In genomic region chr10:72331575-72332422, GRCh38 we compare ENCODE assay signal across 8 cellular contexts. TPM values are rescaled to one million over a fixed set of nuclear protein-coding genes. Genes with fewer than 3 reads are reported as not detected.
A peak's percentile ranks its signal among the peaks of the same experiment; 100 is the strongest.
DNase-seq lines count a peak whose midpoint lies in the region; ATAC-seq, FAIRE-seq and TF ChIP-seq lines count a peak whose summit lies in the region.

No MANE protein-coding gene starts in this region.

- H3K4me1 ChIP-seq in lower lobe of right lung = peaks cover 98% of the 10 kb centered on the region

- H3K9me3 ChIP-seq in lower lobe of right lung = no peaks in the 10 kb centered on the region

- DNase-seq in GM12891 (ENCODE audit: insufficient read length, low spot score) = no peak
- peak; percentile 90 for DNase-seq in NCI-H510A treated with DMSO at 0.1 percent for 48 hours (lab: John Stamatoyannopoulos, UW)
- peak; percentile 91 to 93 for DNase-seq in activated CD4-positive, alpha-beta T cell treated with anti-CD3 and anti-CD28 coated beads, Interleukin-2, amount 50 U/mL, for 48 hours
- DNase-seq in dorsolateral prefrontal cortex = peak; percentile 74 to 95 (median 92)
- DNase-seq in lower lobe of right lung = peak; percentile 96
- DNase-seq in stimulated activated CD4-positive, alpha-beta T cell treated with anti-CD3 and anti-CD28 coated beads, TNF-alpha, amount 100 ng/mL, for 1 hour (ENCODE audit: low read depth in 3 of 3, low spot score in 1 of 3) = peak; percentile 57 to 77 (median 59)
- no peak for DNase-seq in HuH-7 (ENCODE audit: low spot score)

- TF ChIP-seq CTCF in dorsolateral prefrontal cortex (IDR thresholded peaks at IDR 0.05 in 54 of 56, conservative IDR thresholded peaks at IDR 0.05 in 2 of 56; ENCODE audit: low read depth in 1 of 56, partially characterized antibody in 56 of 56) (peak in 45 of 56 donors; percentile 15 to 67 (median 42)), lower lobe of right lung (IDR thresholded peaks at IDR 0.05) (peak; percentile 44)

- H3K4me3 ChIP-seq in dorsolateral prefrontal cortex (peak overlapping the region in 25 of 59 donors; percentile 0 to 39 (median 18)), lower lobe of right lung (peak overlapping the region; percentile 14)

- TF ChIP-seq POLR2A in GM12891 (IDR thresholded peaks at IDR 0.05; ENCODE audit: low read depth, low read length) = no peak; the same call in 1 of the 2 replicates

- ATAC-seq in HG03139 (IDR thresholded peaks at IDR 0.05; ENCODE audit: unreplicated experiment) (peak; percentile 36), lower lobe of right lung (peak; percentile 89 to 90)

- H3K36me3 ChIP-seq in lower lobe of right lung = peaks cover 28% of the 10 kb centered on the region

- intact Hi-C loops in dorsolateral prefrontal cortex (cut with DNase I) (loop anchor here (5.0 to 10.0 kb wide), 3 partner anchors 74 to 1017 kb away; partner anchors contain the start of genes CHST3 (in 1 of the 2) and SLC29A3 (in 1 of the 2)), lower lobe of right lung (cut with DNase I) (no loop called here)

- peak; percentile 95 for FAIRE-seq in GM12891 (lab: Jason Lieb, UNC)

- H3K27me3 ChIP-seq in dorsolateral prefrontal cortex = no peaks in the 10 kb centered on the region
- no peaks in the 10 kb centered on the region for H3K27me3 ChIP-seq in lower lobe of right lung (ENCODE audit: low read depth)

- peak overlapping the region; percentile 76 to 99 (median 95) for H3K27ac ChIP-seq in dorsolateral prefrontal cortex
- H3K27ac ChIP-seq in lower lobe of right lung = peak overlapping the region; percentile 94

TF ChIP-seq in GM12891, 5 proteins besides CTCF, POLR2A, EP300 and RAD21:
- TF ChIP-seq SPI1 (IDR thresholded peaks at IDR 0.05; ENCODE audit: low read depth, low read length) = no peak
- no peak for TF ChIP-seq PAX5 (IDR thresholded peaks at IDR 0.05; ENCODE audit: insufficient read depth, low read length, severe bottlenecking)
- TF ChIP-seq POU2F2 (IDR thresholded peaks at IDR 0.05; ENCODE audit: low read depth, low read length) = no peak
- TF ChIP-seq TAF1 (IDR thresholded peaks at IDR 0.05; ENCODE audit: low read depth, low read length) = no peak
- 0 out of 2 replicates have a peak, but pooled peaks have one; percentile 34 for TF ChIP-seq POLR2AphosphoS5 (IDR thresholded peaks at IDR 0.05; ENCODE audit: low read depth, low read length)
TF ChIP-seq in GM12891: peak in this region for 1.

RNA-seq across cellular contexts. Expression of gene DNAJB12, which starts 22.9 kb away (rescaled TPM):
- 13.7 TPM for polyA plus RNA-seq in GM12891 (2012; ENCODE audit: low read depth, missing spikeins)
- total RNA-seq in dorsolateral prefrontal cortex = 10 to 100 TPM; 25.5 to 44.3 (median 34.1) TPM
- 44.7 TPM for total RNA-seq in lower lobe of right lung

RNA-seq across cellular contexts. Expression of gene DDIT4, which starts 58.1 kb away (rescaled TPM):
- polyA plus RNA-seq in GM12891 (2012; ENCODE audit: low read depth, missing spikeins) = 93.2 TPM
- total RNA-seq in dorsolateral prefrontal cortex (100 to 1,000 TPM in 73 of 120 experiments, 10 to 100 TPM in 47; 33.5 to 407 (median 111) TPM), lower lobe of right lung (161 TPM)

Comparison
In these comparisons a context has a peak if more than half of its experiments do, and no peak if none do; other contexts are left out.
1. DNase-seq: peak in NCI-H510A treated with DMSO at 0.1 percent for 48 hours (single experiment), activated CD4-positive, alpha-beta T cell treated with anti-CD3 and anti-CD28 coated beads, Interleukin-2, amount 50 U/mL, for 48 hours (2 of 2), dorsolateral prefrontal cortex (10 of 10), lower lobe of right lung (single experiment) and stimulated activated CD4-positive, alpha-beta T cell treated with anti-CD3 and anti-CD28 coated beads, TNF-alpha, amount 100 ng/mL, for 1 hour (3 of 3); none in GM12891 (single experiment) and HuH-7 (single experiment).